Comparison of ENCODE assay signal across 8 cellular contexts in the genomic region with DNA sequence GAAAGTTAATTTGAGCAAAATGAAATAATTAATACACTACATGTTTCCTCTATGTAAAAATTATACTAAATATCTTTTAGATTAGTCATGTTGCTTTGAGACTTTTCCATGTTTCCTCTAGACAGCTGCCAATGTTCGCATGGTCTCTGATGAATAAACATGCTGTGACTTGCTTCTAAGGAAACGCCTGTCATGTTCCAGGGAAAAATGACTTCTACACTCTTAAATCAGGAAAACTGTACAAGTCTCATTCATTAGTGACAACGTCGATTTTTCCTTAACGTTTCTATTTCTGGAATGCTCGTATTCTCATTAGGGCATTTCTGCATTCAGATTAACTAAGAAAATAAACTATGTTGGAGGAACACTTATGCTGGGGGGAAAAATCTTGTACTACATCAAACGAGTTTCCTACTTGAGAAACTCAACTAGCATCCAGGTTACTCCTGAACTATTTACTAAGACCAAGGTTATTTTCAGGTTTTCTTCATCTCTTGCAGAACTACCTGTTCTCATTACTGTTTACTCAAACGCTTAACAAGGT. TPM values are rescaled to one million over a fixed set of nuclear protein-coding genes. Genes with fewer than 3 reads are reported as not detected.
DNase-seq lines count a peak whose midpoint lies in the region; ATAC-seq, FAIRE-seq and TF ChIP-seq lines count a peak whose summit lies in the region.

No MANE protein-coding gene starts in this region.

- TF ChIP-seq POLR2A in sigmoid colon (IDR thresholded peaks at IDR 0.05), result no peak

- H3K4me3 ChIP-seq in fibroblast of villous mesenchyme (ENCODE audit: low read depth, low read length), result peak overlapping the region; percentile 79
- H3K4me3 ChIP-seq in sigmoid colon, result peak overlapping the region; percentile 69 to 79 (median 75)

- H3K36me3 ChIP-seq in sigmoid colon, result no peaks in the 10 kb centered on the region

- no peak for TF ChIP-seq EP300 in sigmoid colon (IDR thresholded peaks at IDR 0.05)

- peaks cover 0 to 44% (median 12%) of the 10 kb centered on the region in 4 donors for H3K4me1 ChIP-seq in sigmoid colon

- TF ChIP-seq CTCF in fibroblast of villous mesenchyme (IDR thresholded peaks at IDR 0.05; ENCODE audit: insufficient read depth, low read depth, low read length) (no peak), sigmoid colon (IDR thresholded peaks at IDR 0.05) (no peak)

- ATAC-seq in HG02678 (IDR thresholded peaks at IDR 0.05; ENCODE audit: unreplicated experiment) (no peak), GM19324 (IDR thresholded peaks at IDR 0.05; ENCODE audit: low FRiP score, unreplicated experiment) (no peak), HG02870 (IDR thresholded peaks at IDR 0.05; ENCODE audit: unreplicated experiment) (no peak)

- no peaks in the 10 kb centered on the region for H3K27me3 ChIP-seq in sigmoid colon

- peak overlapping the region; percentile 92 to 98 (median 95) for H3K27ac ChIP-seq in sigmoid colon

- WGBS in sigmoid colon, 2 donors, result 6 to 18% methylated on average over 8 of the region's 8 CpGs

- intact Hi-C loops in sigmoid colon (cut with DNase I), result loop anchor here (5.0 to 10.0 kb wide), 3 partner anchors 58 to 275 kb away; no protein-coding TSS in a partner anchor

- DNase-seq in EH (ENCODE audit: low read depth) (peak; percentile 79), RCC 7860 (ENCODE audit: low spot score) (peak; percentile 47), fibroblast of villous mesenchyme (ENCODE audit: low read depth) (no peak), sigmoid colon (no peak), LoVo (ENCODE audit: low spot score) (no peak)

- H3K9me3 ChIP-seq in sigmoid colon, result no peaks in the 10 kb centered on the region

- FAIRE-seq in RCC 7860 (lab: Jason Lieb, UNC), result peak; percentile 60

RNA-seq across cellular contexts. Expression of gene COBLL1, which starts 1.6 kb away (rescaled TPM):
- total RNA-seq in fibroblast of villous mesenchyme (13.4 and 15.5 TPM in 2 replicates), sigmoid colon (10 to 100 TPM; 17.6 to 22.4 (median 20.5) TPM)
- 1 to 10 TPM; 3.9 to 9.0 (median 7.1) TPM for polyA plus RNA-seq in sigmoid colon

Comparison
In these comparisons a context has a peak if more than half of its experiments do, and no peak if none do; other contexts are left out.
1. DNase-seq: peak in EH (single experiment) and RCC 7860 (single experiment); none in fibroblast of villous mesenchyme (single experiment), sigmoid colon (single experiment) and LoVo (single experiment).